ENCODE assay signal across 32 cellular contexts in genomic region chr4:143433231-143433630, GRCh38.
"Had no signal": no experiment of that assay in that cellular context is flagged by ENCODE, and none has a peak within 500 bp of the region (broad histone marks: within the 10 kb centered on the region; RNA-seq: fewer than 3 reads in every experiment).

No MANE protein-coding gene starts in this region.

- ATAC-seq: left cardiac atrium; left lung; lower lobe of right lung; natural killer cell; stimulated activated memory B cell treated with anti-CD40 and anti-IgM and Interleukin-4, amounts not matched to agents 10 μg/mL and 1 μg/mL and 100 μg/mL, for 72 hours; stimulated activated naive CD8-positive, alpha-beta T cell treated with anti-CD3 and anti-CD28 coated beads, Interleukin-15, Interleukin-2, amounts not matched to agents 100 U/mL and 50 U/mL, for 24 hours; upper lobe of right lung had no signal

- H3K4me3 ChIP-seq: left lung, lower lobe of right lung, neural progenitor cell, right atrium auricular region, right lobe of liver, smooth muscle cell, stomach, suprapubic skin, thoracic aorta, tibial artery, upper lobe of right lung had no signal

- H3K4me2 ChIP-seq: neural progenitor cell, smooth muscle cell had no signal

- DNase-seq: hippocampal formation; kidney glomerular epithelial cell; left cardiac atrium; left lung; lower lobe of right lung; mammary epithelial cell; mesendoderm; naive B cell; natural killer cell; nephron progenitor cell; occipital lobe; right lobe of liver; stimulated activated CD4-positive, alpha-beta T cell treated with anti-CD3 and anti-CD28 coated beads, Interleukin-1b, Interleukin-23, amount 100 ng/mL, for 48 hours; stimulated activated CD4-positive, alpha-beta T cell treated with anti-CD3 and anti-CD28 coated beads, Interleukin-2, amount 100 ng/mL, for 48 hours; stimulated activated CD4-positive, alpha-beta T cell treated with anti-CD3 and anti-CD28 coated beads, Interleukin-4, amount 100 ng/mL, for 4 hours; stimulated activated CD8-positive, alpha-beta memory T cell treated with anti-CD3 and anti-CD28 coated beads, Interleukin-4, amount 100 ng/mL, for 48 hours; stimulated activated naive CD8-positive, alpha-beta T cell treated with anti-CD3 and anti-CD28 coated beads, Interleukin-15, Interleukin-2, amounts not matched to agents 100 U/mL and 50 U/mL, for 24 hours; stomach; tibial artery; trophoblast cell; upper lobe of right lung had no signal

- H3K4me3 Mint-ChIP-seq: mesothelial cell of epicardium; naive B cell; natural killer cell; nephron progenitor cell; neural progenitor cell; stimulated activated memory B cell treated with anti-CD40 and anti-IgM and Interleukin-4, amounts not matched to agents 10 μg/mL and 1 μg/mL and 100 μg/mL, for 72 hours had no signal

- H3K4me1 ChIP-seq: left lung, lower lobe of right lung, neural progenitor cell, parathyroid adenoma, right atrium auricular region, right lobe of liver, suprapubic skin, upper lobe of right lung had no signal

- H3K9ac ChIP-seq: neural progenitor cell, parathyroid adenoma had no signal

- H3K27me3 ChIP-seq: left lung, neural progenitor cell, neutrophil, right atrium auricular region, right lobe of liver, stomach, suprapubic skin, tibial artery, upper lobe of right lung had no signal

- H3K4me1 Mint-ChIP-seq: mesothelial cell of epicardium; natural killer cell; nephron progenitor cell; stimulated activated memory B cell treated with anti-CD40 and anti-IgM and Interleukin-4, amounts not matched to agents 10 μg/mL and 1 μg/mL and 100 μg/mL, for 72 hours had no signal

- H3K9me3 Mint-ChIP-seq: neural progenitor cell had no signal

- H3K27ac Mint-ChIP-seq: mesothelial cell of epicardium; natural killer cell; nephron progenitor cell; stimulated activated memory B cell treated with anti-CD40 and anti-IgM and Interleukin-4, amounts not matched to agents 10 μg/mL and 1 μg/mL and 100 μg/mL, for 72 hours had no signal

- H2AFZ ChIP-seq: neural progenitor cell, parathyroid adenoma had no signal

- H3K27ac ChIP-seq: left lung, lower lobe of right lung, neural progenitor cell, neutrophil, parathyroid adenoma, right atrium auricular region, right lobe of liver, stomach, suprapubic skin, thoracic aorta, tibial artery, upper lobe of right lung had no signal

- H3K79me2 ChIP-seq: parathyroid adenoma had no signal

- FAIRE-seq: keratinocyte, urothelium cell line had no signal

- H3K27me3 Mint-ChIP-seq: naive B cell; stimulated activated memory B cell treated with anti-CD40 and anti-IgM and Interleukin-4, amounts not matched to agents 10 μg/mL and 1 μg/mL and 100 μg/mL, for 72 hours had no signal

- H3K9me3 ChIP-seq: suprapubic skin, thoracic aorta, upper lobe of right lung had no signal
